ENCODE assay signal across 8 cellular contexts in genomic region chr10:45972106-45972812, GRCh38. TPM values are rescaled to one million over a fixed set of nuclear protein-coding genes. Genes with fewer than 3 reads are reported as not detected.
DNase-seq lines count a peak whose midpoint lies in the region; ATAC-seq and TF ChIP-seq lines count a peak whose summit lies in the region.
"Not testable (repeated sequence)": the region's sequence is repeated elsewhere in the genome, so short reads cannot be mapped to it uniquely, and the experiment has no call there.

A gene with protein sequence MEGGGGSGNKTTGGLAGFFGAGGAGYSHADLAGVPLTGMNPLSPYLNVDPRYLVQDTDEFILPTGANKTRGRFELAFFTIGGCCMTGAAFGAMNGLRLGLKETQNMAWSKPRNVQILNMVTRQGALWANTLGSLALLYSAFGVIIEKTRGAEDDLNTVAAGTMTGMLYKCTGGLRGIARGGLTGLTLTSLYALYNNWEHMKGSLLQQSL (plus strand): TSS chr10:45972489. CDS start chr10:45972625, 136 bp downstream.

- POLR2A ChIA-PET in naive thymus-derived CD8-positive, alpha-beta T cell (lab: Charles Lee): not testable (repeated sequence)

- peak; percentile 86 to 88 for ATAC-seq in naive thymus-derived CD8-positive, alpha-beta T cell

- H3K9me3 Mint-ChIP-seq in naive thymus-derived CD8-positive, alpha-beta T cell: not testable (repeated sequence)

- H3K4me2 ChIP-seq in DOHH2 (ENCODE audit: low read length): peak within 1 kb of the TSS; percentile 72
- peak within 1 kb of the TSS; percentile 96 for H3K4me2 ChIP-seq in GM23248 (ENCODE audit: unreplicated experiment)

- H3K79me2 ChIP-seq in DOHH2 (ENCODE audit: control insufficient read depth, low read length) (peaks cover 88% of the 10 kb centered on the region), GM23248 (ENCODE audit: insufficient read depth) (peaks cover 92% of the 10 kb centered on the region)

- H3K4me1 Mint-ChIP-seq in naive thymus-derived CD8-positive, alpha-beta T cell: peaks cover 22 to 53% (median 45%) of the 10 kb centered on the region in 4 donors

- peak within 1 kb of the TSS; percentile 94 for H3K9ac ChIP-seq in GM23248

- peak within 1 kb of the TSS; percentile 86 for H2AFZ ChIP-seq in GM23248

- DNase-seq in GM23248 (peak; percentile 94), LoVo (ENCODE audit: low spot score) (peak; percentile 82), SHP77 (lab: John Stamatoyannopoulos, UW) (peak; percentile 50 to 61), fibroblast of pulmonary artery (ENCODE audit: low read depth) (peak; percentile 86)
- peak; percentile 82 for DNase-seq in activated T-helper 9 cell treated with anti-CD3 and anti-CD28 coated beads, Interleukin-2, amount 50 U/mL, for 16 hours (ENCODE audit: low read depth)
- peak; percentile 80 to 92 (median 86) for DNase-seq in naive thymus-derived CD8-positive, alpha-beta T cell
- DNase-seq in stimulated activated CD8-positive, alpha-beta memory T cell treated with anti-CD3 and anti-CD28 coated beads, Interleukin-7, amount 100 ng/mL, for 48 hours (ENCODE audit: extremely low read depth in 1 of 2, low read depth in 1 of 2): peak; percentile 72 to 77

- not testable (repeated sequence) for H3K9me3 ChIP-seq in DOHH2 (ENCODE audit: control insufficient read depth, insufficient read depth, low read length); GM23248 (ENCODE audit: low read depth)

- H3K27me3 Mint-ChIP-seq in naive thymus-derived CD8-positive, alpha-beta T cell: not testable (repeated sequence)

- in situ Hi-C loops in GM23248 (cut with MboI): not testable (repeated sequence)

- peak within 1 kb of the TSS; percentile 91 to 98 (median 96) for H3K27ac Mint-ChIP-seq in naive thymus-derived CD8-positive, alpha-beta T cell

- H3K27me3 ChIP-seq in DOHH2 (ENCODE audit: control insufficient read depth, low read length); GM23248 (replicated peaks; ENCODE audit: insufficient read depth): not testable (repeated sequence)

- H3K36me3 Mint-ChIP-seq in naive thymus-derived CD8-positive, alpha-beta T cell: peaks cover 0 to 20% (median 3%) of the 10 kb centered on the region in 3 donors

- H4K20me1 ChIP-seq in DOHH2 (ENCODE audit: control insufficient read depth, insufficient read depth, low read depth, low read length); GM23248 (ENCODE audit: insufficient read depth): not testable (repeated sequence)

- not testable (repeated sequence) for H3F3A ChIP-seq in DOHH2 (ENCODE audit: control insufficient read depth, insufficient read depth); GM23248 (ENCODE audit: insufficient read depth)

- peaks cover 22% of the 10 kb centered on the region for H3K36me3 ChIP-seq in DOHH2 (ENCODE audit: control insufficient read depth, low read length)
- not testable (repeated sequence) for H3K36me3 ChIP-seq in GM23248 (ENCODE audit: low read depth)

- peak within 1 kb of the TSS; percentile 97 to 100 (median 99) for H3K4me3 Mint-ChIP-seq in naive thymus-derived CD8-positive, alpha-beta T cell

- H3K4me1 ChIP-seq in DOHH2 (ENCODE audit: control insufficient read depth, low read length) (peaks cover 25% of the 10 kb centered on the region), GM23248 (ENCODE audit: insufficient read depth) (peaks cover 17% of the 10 kb centered on the region)

- WGBS in GM23248 (ENCODE audit: low coverage in 1 of 2, low lambda C conversion rate in 2 of 2, missing lambda C conversion rate in 2 of 2), 2 experiments: 1% methylated on average over 51 to 53 of the region's 60 CpGs

- not testable (repeated sequence) for TF ChIP-seq CTCF in DOHH2 (IDR thresholded peaks at IDR 0.05; ENCODE audit: low read depth, low read length, poor library complexity, severe bottlenecking); fibroblast of pulmonary artery (IDR thresholded peaks at IDR 0.05; ENCODE audit: low read length, missing control alignments)

- H3K27ac ChIP-seq in DOHH2 (ENCODE audit: low read depth, low read length) (peak within 1 kb of the TSS; percentile 43), GM23248 (peak within 1 kb of the TSS; percentile 60)

- H3K4me3 ChIP-seq in DOHH2 (ENCODE audit: low read length) (peak within 1 kb of the TSS; percentile 88), GM23248 (peak within 1 kb of the TSS; percentile 94), fibroblast of pulmonary artery (replicated peaks; ENCODE audit: low read depth, low read length) (peak within 1 kb of the TSS; percentile 59)

- not testable (repeated sequence) for H3K9me2 ChIP-seq in DOHH2 (replicated peaks; ENCODE audit: control insufficient read depth, low read length); GM23248 (ENCODE audit: insufficient read depth)

RNA-seq across cellular contexts. Expression of the gene that starts here (rescaled TPM):
- total RNA-seq in GM23248 (2014; rRNA removed; shearing (Covaris generic)): 75.2 and 104 TPM in 2 replicates
- polyA plus RNA-seq in GM23248 (2016; fragmentation: Nextera tagmentation; extraction: Ambion mirVana): 145 and 147 TPM in 2 replicates
- 10 to 100 TPM; 25.1 to 25.4 TPM for total RNA-seq in naive thymus-derived CD8-positive, alpha-beta T cell
- 10 to 100 TPM; 42.7 to 53.6 (median 49.1) TPM for polyA plus RNA-seq in naive thymus-derived CD8-positive, alpha-beta T cell

Comparison
In these comparisons a context has a peak if more than half of its experiments do, and no peak if none do; other contexts are left out.
1. Peak in every context shown above with its lines: DNase-seq, ATAC-seq, H3K4me3 ChIP-seq and H3K27ac ChIP-seq.